8 cellular contexts compared by ENCODE assay signal in the genomic region with DNA sequence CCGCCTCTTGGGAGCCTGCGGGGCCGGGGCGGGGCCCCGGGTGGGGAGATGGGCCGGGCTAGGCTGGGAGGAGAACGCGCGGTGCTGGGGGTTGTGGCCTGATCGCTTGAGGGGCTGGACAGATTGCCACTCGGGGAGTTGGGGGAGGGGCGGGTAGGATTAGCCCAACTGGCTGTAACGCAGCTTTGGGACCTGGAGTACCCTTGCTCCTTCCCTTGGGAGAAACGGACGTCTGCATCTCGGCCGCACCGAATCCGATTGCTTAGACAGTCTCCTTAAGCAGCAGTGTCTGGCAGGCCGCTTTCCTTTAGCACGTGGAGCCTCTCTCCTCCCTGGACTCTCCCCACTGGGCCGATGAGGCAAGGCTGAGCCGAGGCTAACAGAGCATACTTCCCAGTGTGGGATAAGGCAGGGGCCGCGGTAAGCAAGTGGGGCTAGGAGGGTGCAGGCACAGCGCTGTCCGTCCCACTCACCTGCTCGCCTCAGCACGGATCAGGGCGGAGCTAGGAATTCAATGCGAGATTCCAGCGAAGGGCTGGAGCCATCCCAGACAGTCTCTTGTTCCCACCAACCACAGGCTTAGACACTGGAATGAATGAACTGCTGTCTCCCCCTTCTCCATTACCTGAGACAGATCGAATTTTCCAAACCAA. TPM values are rescaled to one million over a fixed set of nuclear protein-coding genes. Genes with fewer than 3 reads are reported as not detected.
DNase-seq lines count a peak whose midpoint lies in the region; ATAC-seq and TF ChIP-seq lines count a peak whose summit lies in the region.

No MANE protein-coding gene starts in this region.

- intact Hi-C loops in left lung (cut with DNase I) = no loop called here

- no peaks in the 10 kb centered on the region for H3K27me3 ChIP-seq in left lung

- peaks cover 22 to 45% of the 10 kb centered on the region in 2 donors for H3K4me1 ChIP-seq in left lung

- H3K36me3 ChIP-seq in left lung = peaks cover 0 to 5% of the 10 kb centered on the region in 2 donors

- ATAC-seq in HG02588 (IDR thresholded peaks at IDR 0.05; ENCODE audit: unreplicated experiment) = peak; percentile 5
- ATAC-seq in left lung = peak; percentile 45
- ATAC-seq in HG03097 (IDR thresholded peaks at IDR 0.05; ENCODE audit: low FRiP score, unreplicated experiment) = no peak

- no peaks in the 10 kb centered on the region for H3K9me3 ChIP-seq in left lung

- TF ChIP-seq CTCF in cardiac fibroblast (IDR thresholded peaks at IDR 0.05; ENCODE audit: low read depth, low read length) = no peak
- no peak for TF ChIP-seq CTCF in left lung (IDR thresholded peaks at IDR 0.05)

- H3K27ac ChIP-seq in left lung (peak overlapping the region; percentile 76 to 90), substantia nigra (ENCODE audit: low read depth, low read length, poor library complexity, severe bottlenecking) (peak overlapping the region; percentile 80)

- DNase-seq in ELF-1 (ENCODE audit: low read depth, low spot score) (peak; percentile 90), NCI-H524 treated with DMSO at 0.1 percent for 48 hours (lab: John Stamatoyannopoulos, UW) (peak; percentile 100), cardiac fibroblast (ENCODE audit: low read depth in 2 of 2) (no peak), left lung (peak in 1 of 2 donors; percentile 81), substantia nigra (lab: John Stamatoyannopoulos, UW) (peak in 4 of 49 donors; percentile 42 to 74 (median 54)), NCI-H2029 treated with DMSO at 0.1 percent for 48 hours (lab: John Stamatoyannopoulos, UW) (no peak)

- H3K4me3 ChIP-seq in cardiac fibroblast (replicated peaks in 1 of 2; ENCODE audit: low read depth in 2 of 2, low read length in 2 of 2) (peak overlapping the region; percentile 25 to 32), left lung (peak overlapping the region; percentile 98 to 100)

RNA-seq across cellular contexts. Expression of a gene that starts 0.5 kb away (rescaled TPM):
- 100 to 1,000 TPM; 129 to 204 TPM for total RNA-seq in left lung

RNA-seq across cellular contexts. Expression of a gene that starts 11.1 kb away (rescaled TPM):
- total RNA-seq in left lung = 1 to 10 TPM in 1 of 2 donors, under 1 TPM in 1; 0.73 to 3.2 TPM

RNA-seq across cellular contexts. Expression of a gene that starts 47.3 kb away (rescaled TPM):
- 10 to 100 TPM; 61.5 to 64.9 TPM for total RNA-seq in left lung

RNA-seq across cellular contexts. Expression of a gene that starts 54.1 kb away (rescaled TPM):
- 10 to 100 TPM; 11.0 to 13.3 TPM for total RNA-seq in left lung

Comparison
In these comparisons a context has a peak if more than half of its experiments do, and no peak if none do; other contexts are left out.
1. DNase-seq: peak in ELF-1 (single experiment) and NCI-H524 treated with DMSO at 0.1 percent for 48 hours (single experiment); none in cardiac fibroblast (0 of 2) and NCI-H2029 treated with DMSO at 0.1 percent for 48 hours (single experiment).